In genomic region chr13:32585625-32586021, GRCh38 we compare ENCODE assay signal across 8 cellular contexts. TPM values are rescaled to one million over a fixed set of nuclear protein-coding genes. Genes with fewer than 3 reads are reported as not detected.
A peak's percentile ranks its signal among the peaks of the same experiment; 100 is the strongest.
DNase-seq lines count a peak whose midpoint lies in the region; ATAC-seq and TF ChIP-seq lines count a peak whose summit lies in the region.

No MANE protein-coding gene starts in this region.

- DNase-seq in cardiac fibroblast (ENCODE audit: low read depth in 2 of 2) = no peak
- DNase-seq in lung (ENCODE audit: low spot score) = no peak
- no peak for DNase-seq in type B pancreatic cell (ENCODE audit: extremely low spot score, unreplicated experiment)
- DNase-seq in GDM1 (lab: John Stamatoyannopoulos, UW) = no peak
- no peak for DNase-seq in NOMO-1 treated with DMSO at 0.1 percent for 48 hours (lab: John Stamatoyannopoulos, UW; ENCODE audit: unreplicated experiment)

- H4K20me1 ChIP-seq in Loucy (ENCODE audit: insufficient read depth, low read length, poor library complexity, severe bottlenecking) = peaks cover 34% of the 10 kb centered on the region

- peak overlapping the region; percentile 96 for H3K27ac ChIP-seq in C4-2B
- H3K27ac ChIP-seq in lung (ENCODE audit: low read depth in 1 of 2, low read length in 1 of 2) = peak overlapping the region; percentile 51 to 52

- H2AFZ ChIP-seq in Loucy (ENCODE audit: low read length) = peak overlapping the region; percentile 94

- H3K4me1 ChIP-seq in Loucy (ENCODE audit: insufficient read depth, low read length, poor library complexity, severe bottlenecking) (peaks cover 36% of the 10 kb centered on the region), lung (ENCODE audit: control insufficient read depth in 2 of 2, insufficient read depth in 2 of 2, low read length in 2 of 2) (peaks cover 0 to 5% of the 10 kb centered on the region in 2 donors)

- no peaks in the 10 kb centered on the region for H3K36me3 Mint-ChIP-seq in type B pancreatic cell

- peak overlapping the region; percentile 87 for H3K4me2 ChIP-seq in Loucy (ENCODE audit: low read depth, low read length, poor library complexity, severe bottlenecking)

- no peaks in the 10 kb centered on the region for H3K9me2 ChIP-seq in Loucy (replicated peaks; ENCODE audit: low read depth, low read length)

- TF ChIP-seq CTCF in C4-2B (conservative IDR thresholded peaks at IDR 0.05) (no peak), Loucy (conservative IDR thresholded peaks at IDR 0.05; ENCODE audit: low read length) (no peak), cardiac fibroblast (IDR thresholded peaks at IDR 0.05; ENCODE audit: low read depth, low read length) (no peak), lung (IDR thresholded peaks at IDR 0.05; ENCODE audit: control extremely low read depth, extremely low read depth) (no peak), type B pancreatic cell (conservative IDR thresholded peaks at IDR 0.05) (no peak)

- H3K9me3 Mint-ChIP-seq in type B pancreatic cell = no peaks in the 10 kb centered on the region

- peak overlapping the region; percentile 63 for H3K9ac ChIP-seq in Loucy (ENCODE audit: low read depth, low read length, poor library complexity, severe bottlenecking)

- peaks cover 36% of the 10 kb centered on the region for H3K79me2 ChIP-seq in Loucy (ENCODE audit: insufficient read depth, low read length)

- H3K9me3 ChIP-seq in Loucy (ENCODE audit: insufficient read depth, low read depth, low read length) (no peaks in the 10 kb centered on the region), lung (ENCODE audit: control insufficient read depth in 2 of 2, insufficient read depth in 1 of 2, low read length in 1 of 2) (no peaks in the 10 kb centered on the region)

- H3K4me1 Mint-ChIP-seq in type B pancreatic cell (ENCODE audit: unreplicated experiment) = peaks cover 22% of the 10 kb centered on the region

- H3K36me3 ChIP-seq in Loucy (ENCODE audit: insufficient read depth, low read length) = no peaks in the 10 kb centered on the region
- no peaks in the 10 kb centered on the region for H3K36me3 ChIP-seq in lung (ENCODE audit: control insufficient read depth in 2 of 2, insufficient read depth in 2 of 2, low read length in 2 of 2)

- ATAC-seq in lung (ENCODE audit: insufficient read depth, low FRiP score) (no peak), HG02588 (IDR thresholded peaks at IDR 0.05; ENCODE audit: unreplicated experiment) (no peak)

- H3F3A ChIP-seq in Loucy (ENCODE audit: low read depth) = no peaks in the 10 kb centered on the region

- H3K27me3 Mint-ChIP-seq in type B pancreatic cell = no peaks in the 10 kb centered on the region

- peak overlapping the region; percentile 84 for H3K27ac Mint-ChIP-seq in type B pancreatic cell

- H3K27me3 ChIP-seq in Loucy (ENCODE audit: insufficient read depth, low read length, poor library complexity, severe bottlenecking) (no peaks in the 10 kb centered on the region), lung (ENCODE audit: control insufficient read depth, insufficient read depth) (no peaks in the 10 kb centered on the region)

- H3K4me3 ChIP-seq in Loucy (ENCODE audit: low read length, poor library complexity, severe bottlenecking) (peak overlapping the region; percentile 78), cardiac fibroblast (replicated peaks in 1 of 2; ENCODE audit: low read depth in 2 of 2, low read length in 2 of 2) (peak overlapping the region; percentile 47 to 51), lung (peak overlapping the region; percentile 7)

- H3K4me3 Mint-ChIP-seq in type B pancreatic cell = peak overlapping the region; percentile 90

- 4 to 8% methylated on average over 8 of the region's 8 CpGs for WGBS in lung, 2 donors

RNA-seq across cellular contexts. Expression of gene PDS5B, which starts 0.6 kb away (rescaled TPM):
- total RNA-seq in lung (100 to 1,000 TPM in 1 of 2 donors, 10 to 100 TPM in 1; 31.0 to 111 TPM), type B pancreatic cell (ENCODE audit: low replicate concordance) (32.6 and 69.9 TPM in 2 replicates)
- polyA plus RNA-seq in lung = 1 to 10 TPM; 5.3 to 7.7 TPM

RNA-seq across cellular contexts. Expression of gene N4BP2L2, which starts 47.0 kb away (rescaled TPM):
- total RNA-seq in lung (100 to 1,000 TPM in 1 of 2 donors, 10 to 100 TPM in 1; 87.5 to 402 TPM), type B pancreatic cell (ENCODE audit: low replicate concordance) (104 and 124 TPM in 2 replicates)
- 10 to 100 TPM; 41.1 to 62.6 TPM for polyA plus RNA-seq in lung

Comparison
In these comparisons a context has a peak if more than half of its experiments do, and no peak if none do; other contexts are left out.
1. H3K4me3 ChIP-seq: peak in every context shown above with its lines; median percentile 78 in Loucy; 49 in cardiac fibroblast; 7 in lung.